ENCODE assay signal across 14 cellular contexts in genomic region chr10:113746188-113746950, GRCh38. TPM values are rescaled to one million over a fixed set of nuclear protein-coding genes. Genes with fewer than 3 reads are reported as not detected.
A peak's percentile ranks its signal among the peaks of the same experiment; 100 is the strongest.
DNase-seq lines count a peak whose midpoint lies in the region; ATAC-seq, FAIRE-seq and TF ChIP-seq lines count a peak whose summit lies in the region.
"Had no signal": no experiment of that assay in that cellular context is flagged by ENCODE, and none has a peak within 500 bp of the region (broad histone marks: within the 10 kb centered on the region; RNA-seq: fewer than 3 reads in every experiment).

No MANE protein-coding gene starts in this region.

- no peak overlapping the region for H3K27ac Mint-ChIP-seq in activated naive CD4-positive, alpha-beta T cell treated with anti-CD3 and anti-CD28 coated beads, Interleukin-2, amount 10 ng/mL, durations not matched to agents 7 days and 5 days
- H3K27ac Mint-ChIP-seq in activated CD4-positive, alpha-beta memory T cell treated with anti-CD3 and anti-CD28 coated beads, Interleukin-2, amount 10 ng/mL, durations not matched to agents 7 days and 5 days = no peak overlapping the region

- POLR2A ChIA-PET in activated CD4-positive, alpha-beta memory T cell treated with anti-CD3 and anti-CD28 coated beads, Interleukin-2, amount 10 ng/mL, durations not matched to agents 7 days and 5 days (lab: Charles Lee) = no interaction called here

- peak; percentile 3 to 32 for TF ChIP-seq RAD21 in liver (IDR thresholded peaks at IDR 0.05)

- no peaks in the 10 kb centered on the region for H3K36me3 ChIP-seq in left ventricle myocardium inferior
- H3K36me3 ChIP-seq in liver (ENCODE audit: control insufficient read depth in 4 of 4, insufficient read depth in 3 of 4, low read depth in 1 of 4, low read length in 3 of 4) = no peaks in the 10 kb centered on the region
- H3K36me3 ChIP-seq in ovary = no peaks in the 10 kb centered on the region

- no peak for TF ChIP-seq POLR2A in ovary (IDR thresholded peaks at IDR 0.05)

- no peak for FAIRE-seq in urothelium cell line (lab: Jason Lieb, UNC)

- H3K4me3 Mint-ChIP-seq in activated naive CD4-positive, alpha-beta T cell treated with anti-CD3 and anti-CD28 coated beads, Interleukin-2, amount 10 ng/mL, durations not matched to agents 7 days and 5 days = no peak overlapping the region
- H3K4me3 Mint-ChIP-seq in activated CD4-positive, alpha-beta memory T cell treated with anti-CD3 and anti-CD28 coated beads, Interleukin-2, amount 10 ng/mL, durations not matched to agents 7 days and 5 days = no peak overlapping the region

- CTCF ChIA-PET in activated naive CD4-positive, alpha-beta T cell treated with anti-CD3 and anti-CD28 coated beads, Interleukin-2, amount 10 ng/mL, durations not matched to agents 7 days and 5 days (lab: Charles Lee) = no interaction called here
- CTCF ChIA-PET in activated CD4-positive, alpha-beta memory T cell treated with anti-CD3 and anti-CD28 coated beads, Interleukin-2, amount 10 ng/mL, durations not matched to agents 7 days and 5 days (lab: Charles Lee) = interaction anchor here (1.5 kb wide), 1 partner anchor 21 kb away, joined by 4 read pairs; no protein-coding TSS in a partner anchor

- no peaks in the 10 kb centered on the region for H3K4me1 ChIP-seq in left ventricle myocardium inferior
- H3K4me1 ChIP-seq in liver (ENCODE audit: control insufficient read depth in 4 of 4, insufficient read depth in 4 of 4, low read length in 3 of 4) = peaks cover 4 to 13% (median 10%) of the 10 kb centered on the region in 4 donors
- H3K4me1 ChIP-seq in ovary (ENCODE audit: insufficient read depth) = no peaks in the 10 kb centered on the region

- H3K4me3 ChIP-seq in left ventricle myocardium inferior (no peak overlapping the region), liver (ENCODE audit: low read depth in 1 of 3, low read length in 3 of 3) (no peak overlapping the region), ovary (no peak overlapping the region)

- no peaks in the 10 kb centered on the region for H3K4me1 Mint-ChIP-seq in activated naive CD4-positive, alpha-beta T cell treated with anti-CD3 and anti-CD28 coated beads, Interleukin-2, amount 10 ng/mL, durations not matched to agents 7 days and 5 days
- no peaks in the 10 kb centered on the region for H3K4me1 Mint-ChIP-seq in activated CD4-positive, alpha-beta memory T cell treated with anti-CD3 and anti-CD28 coated beads, Interleukin-2, amount 10 ng/mL, durations not matched to agents 7 days and 5 days

- no peak overlapping the region for H3K9ac ChIP-seq in liver (ENCODE audit: low read depth in 1 of 2, low read length in 2 of 2)

- TF ChIP-seq CTCF in left ventricle myocardium inferior (IDR thresholded peaks at IDR 0.05; ENCODE audit: borderline replicate concordance) (no peak), liver (IDR thresholded peaks at IDR 0.05; ENCODE audit: low read depth, low read length, missing input control) (no peak), ovary (IDR thresholded peaks at IDR 0.05) (no peak)

- DNase-seq in Right ventricle myocardium superior = no peak
- DNase-seq in left ventricle myocardium inferior = no peak
- peak; percentile 73 for DNase-seq in amniotic epithelial cell (ENCODE audit: low read depth)
- peak; percentile 6 for DNase-seq in urothelium cell line (ENCODE audit: low spot score)
- no peak for DNase-seq in ovary
- DNase-seq in activated naive CD4-positive, alpha-beta T cell treated with anti-CD3 and anti-CD28 coated beads, Interleukin-2, amount 10 ng/mL, durations not matched to agents 7 days and 5 days = no peak
- no peak for DNase-seq in activated CD4-positive, alpha-beta memory T cell treated with anti-CD3 and anti-CD28 coated beads, Interleukin-2, amount 10 ng/mL, durations not matched to agents 7 days and 5 days
- DNase-seq: anterior cingulate cortex, DMS 273 treated with DMSO at 0.1 percent for 48 hours, NCI-H2081 treated with DMSO at 0.1 percent for 48 hours had no signal

- no peaks in the 10 kb centered on the region for H3K36me3 Mint-ChIP-seq in activated naive CD4-positive, alpha-beta T cell treated with anti-CD3 and anti-CD28 coated beads, Interleukin-2, amount 10 ng/mL, durations not matched to agents 7 days and 5 days
- H3K36me3 Mint-ChIP-seq in activated CD4-positive, alpha-beta memory T cell treated with anti-CD3 and anti-CD28 coated beads, Interleukin-2, amount 10 ng/mL, durations not matched to agents 7 days and 5 days (ENCODE audit: low read depth) = no peaks in the 10 kb centered on the region

- no peak for TF ChIP-seq EP300 in ovary (IDR thresholded peaks at IDR 0.05)

- H3K27ac ChIP-seq in left ventricle myocardium inferior (replicated peaks) = no peak overlapping the region
- H3K27ac ChIP-seq in liver (ENCODE audit: low read depth in 1 of 2, low read length in 2 of 2) = no peak overlapping the region
- H3K27ac ChIP-seq in ovary = no peak overlapping the region
- H3K27ac ChIP-seq: 22Rv1 had no signal

- 32% methylated on average over 4 of the region's 4 CpGs for WGBS in liver
- 55 to 58% (median 58%) methylated on average over 4 of the region's 4 CpGs for WGBS in ovary, 3 donors

- H3K9me3 Mint-ChIP-seq in activated naive CD4-positive, alpha-beta T cell treated with anti-CD3 and anti-CD28 coated beads, Interleukin-2, amount 10 ng/mL, durations not matched to agents 7 days and 5 days = no peaks in the 10 kb centered on the region
- no peaks in the 10 kb centered on the region for H3K9me3 Mint-ChIP-seq in activated CD4-positive, alpha-beta memory T cell treated with anti-CD3 and anti-CD28 coated beads, Interleukin-2, amount 10 ng/mL, durations not matched to agents 7 days and 5 days

- H3K9me3 ChIP-seq in left ventricle myocardium inferior (replicated peaks) (no peaks in the 10 kb centered on the region), liver (ENCODE audit: control insufficient read depth in 4 of 4, low read length in 3 of 4) (no peaks in the 10 kb centered on the region), ovary (no peaks in the 10 kb centered on the region)

- ATAC-seq in Right ventricle myocardium superior (ENCODE audit: poor library complexity) = peak; percentile 20
- ATAC-seq: activated CD4-positive, CD25-positive, alpha-beta regulatory T cell treated with anti-CD3 and anti-CD28 coated beads, Interleukin-2, amount 50 U/mL, for 24 hours had no signal

- intact Hi-C loops in Right ventricle myocardium superior (cut with DNase I) = no loop called here
- intact Hi-C loops in left ventricle myocardium inferior (cut with micrococcal nuclease) = no loop called here
- intact Hi-C loops in ovary (cut with DNase I) = no loop called here

- H3K27me3 ChIP-seq in left ventricle myocardium inferior (ENCODE audit: low read depth) = peaks cover 32% of the 10 kb centered on the region
- no peaks in the 10 kb centered on the region for H3K27me3 ChIP-seq in liver (ENCODE audit: control insufficient read depth in 4 of 4, insufficient read depth in 4 of 4, low read length in 3 of 4)
- H3K27me3 ChIP-seq in ovary = no peaks in the 10 kb centered on the region

- peaks cover 22% of the 10 kb centered on the region for H3K27me3 Mint-ChIP-seq in activated naive CD4-positive, alpha-beta T cell treated with anti-CD3 and anti-CD28 coated beads, Interleukin-2, amount 10 ng/mL, durations not matched to agents 7 days and 5 days
- peaks cover 4% of the 10 kb centered on the region for H3K27me3 Mint-ChIP-seq in activated CD4-positive, alpha-beta memory T cell treated with anti-CD3 and anti-CD28 coated beads, Interleukin-2, amount 10 ng/mL, durations not matched to agents 7 days and 5 days

TF ChIP-seq in liver, 16 proteins besides CTCF, POLR2A, EP300 and RAD21 (continues in another document):
- TF ChIP-seq SP1 (IDR thresholded peaks at IDR 0.05) (peak; percentile 67), ZBTB33 (IDR thresholded peaks at IDR 0.05) (no peak), YY1 (IDR thresholded peaks at IDR 0.05) (peak; percentile 34), TAF1 (conservative IDR thresholded peaks at IDR 0.05) (no peak), EGR1 (IDR thresholded peaks at IDR 0.05; ENCODE audit: low read depth in 2 of 2) (no peak), FOXA1 (IDR thresholded peaks at IDR 0.05) (no peak), HNF4G (IDR thresholded peaks at IDR 0.05) (peak; percentile 65), FOXA2 (IDR thresholded peaks at IDR 0.05) (no peak), MAX (IDR thresholded peaks at IDR 0.05) (peak; percentile 23), HNF4A (conservative IDR thresholded peaks at IDR 0.05) (peak; percentile 88 to 91), GABPA (IDR thresholded peaks at IDR 0.05 in 1 of 2, conservative IDR thresholded peaks at IDR 0.05 in 1 of 2) (no peak), RXRA (IDR thresholded peaks at IDR 0.05) (peak; percentile 74 to 75)

RNA-seq across cellular contexts. Expression of gene PLEKHS1, which starts 5.1 kb away (rescaled TPM):
- not detected for total RNA-seq in Right ventricle myocardium superior
- total RNA-seq in left ventricle myocardium inferior = not detected
- total RNA-seq in liver = under 1 TPM in 1 of 2 donors, not detected in 1; under 0.01 TPM
- polyA plus RNA-seq in liver = not detected
- total RNA-seq in ovary = 1 to 10 TPM in 3 of 7 donors, under 1 TPM in 3, not detected in 1; 0.13 to 5.7 (median 0.91) TPM
- under 1 TPM in 1 of 2 donors, not detected in 1; 0.01 TPM for polyA plus RNA-seq in ovary
- under 1 TPM in 1 of 2 experiments, not detected in 1; 0.08 TPM for total RNA-seq in activated CD4-positive, alpha-beta memory T cell treated with anti-CD3 and anti-CD28 coated beads, Interleukin-2, amount 10 ng/mL, durations not matched to agents 7 days and 5 days
- total RNA-seq: omental fat pad had no signal

Comparison
In these comparisons a context has a peak if more than half of its experiments do, and no peak if none do; other contexts are left out.
1. DNase-seq: peak in amniotic epithelial cell (single experiment) and urothelium cell line (single experiment); none in Right ventricle myocardium superior (single experiment), left ventricle myocardium inferior (single experiment), ovary (0 of 5), activated naive CD4-positive, alpha-beta T cell treated with anti-CD3 and anti-CD28 coated beads, Interleukin-2, amount 10 ng/mL, durations not matched to agents 7 days and 5 days (single experiment) and activated CD4-positive, alpha-beta memory T cell treated with anti-CD3 and anti-CD28 coated beads, Interleukin-2, amount 10 ng/mL, durations not matched to agents 7 days and 5 days (single experiment).